1 cellular context compared by ENCODE assay signal in the genomic region with DNA sequence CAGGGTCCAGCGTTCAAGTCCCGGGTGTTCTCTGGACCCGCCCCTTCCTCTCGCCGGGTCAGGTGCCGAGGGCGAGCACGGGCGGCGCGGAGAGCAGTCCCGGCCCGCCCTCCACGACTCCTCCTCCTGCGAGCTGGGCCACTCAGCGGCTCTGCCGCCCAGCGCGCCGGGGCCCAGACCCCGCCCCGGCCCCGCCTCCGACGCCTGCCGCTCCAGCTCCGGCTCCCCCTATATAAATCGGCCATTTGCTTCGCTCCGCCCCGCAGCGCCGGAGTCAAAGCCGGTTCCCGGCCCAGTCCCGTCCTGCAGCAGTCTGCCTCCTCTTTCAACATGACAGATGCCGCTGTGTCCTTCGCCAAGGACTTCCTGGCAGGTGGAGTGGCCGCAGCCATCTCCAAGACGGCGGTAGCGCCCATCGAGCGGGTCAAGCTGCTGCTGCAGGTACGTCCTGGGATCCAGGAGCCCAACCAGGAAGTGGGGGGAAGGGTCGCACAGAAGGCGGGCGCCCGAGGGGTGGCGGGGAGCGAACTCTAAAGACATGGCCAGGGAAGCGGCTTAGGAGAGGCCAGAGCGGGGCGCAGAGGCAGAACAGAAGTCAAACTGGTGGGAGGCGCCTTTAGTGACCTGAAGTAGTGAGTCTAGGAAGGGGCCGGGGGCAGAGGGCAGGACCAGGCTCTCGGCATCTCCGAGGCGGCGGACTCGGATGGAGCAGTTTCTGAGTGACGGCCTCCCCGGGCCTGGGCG.
TF ChIP-seq lines count a peak whose summit lies in the region.

A gene (plus strand): TSS at position 259 of the 744 bp plus-strand sequence. CDS start 72 bp downstream, at position 331.

TF ChIP-seq in Ishikawa, 13 proteins besides CTCF, POLR2A, EP300 and RAD21 (continued from another document):
- TF ChIP-seq, protein P1, sequence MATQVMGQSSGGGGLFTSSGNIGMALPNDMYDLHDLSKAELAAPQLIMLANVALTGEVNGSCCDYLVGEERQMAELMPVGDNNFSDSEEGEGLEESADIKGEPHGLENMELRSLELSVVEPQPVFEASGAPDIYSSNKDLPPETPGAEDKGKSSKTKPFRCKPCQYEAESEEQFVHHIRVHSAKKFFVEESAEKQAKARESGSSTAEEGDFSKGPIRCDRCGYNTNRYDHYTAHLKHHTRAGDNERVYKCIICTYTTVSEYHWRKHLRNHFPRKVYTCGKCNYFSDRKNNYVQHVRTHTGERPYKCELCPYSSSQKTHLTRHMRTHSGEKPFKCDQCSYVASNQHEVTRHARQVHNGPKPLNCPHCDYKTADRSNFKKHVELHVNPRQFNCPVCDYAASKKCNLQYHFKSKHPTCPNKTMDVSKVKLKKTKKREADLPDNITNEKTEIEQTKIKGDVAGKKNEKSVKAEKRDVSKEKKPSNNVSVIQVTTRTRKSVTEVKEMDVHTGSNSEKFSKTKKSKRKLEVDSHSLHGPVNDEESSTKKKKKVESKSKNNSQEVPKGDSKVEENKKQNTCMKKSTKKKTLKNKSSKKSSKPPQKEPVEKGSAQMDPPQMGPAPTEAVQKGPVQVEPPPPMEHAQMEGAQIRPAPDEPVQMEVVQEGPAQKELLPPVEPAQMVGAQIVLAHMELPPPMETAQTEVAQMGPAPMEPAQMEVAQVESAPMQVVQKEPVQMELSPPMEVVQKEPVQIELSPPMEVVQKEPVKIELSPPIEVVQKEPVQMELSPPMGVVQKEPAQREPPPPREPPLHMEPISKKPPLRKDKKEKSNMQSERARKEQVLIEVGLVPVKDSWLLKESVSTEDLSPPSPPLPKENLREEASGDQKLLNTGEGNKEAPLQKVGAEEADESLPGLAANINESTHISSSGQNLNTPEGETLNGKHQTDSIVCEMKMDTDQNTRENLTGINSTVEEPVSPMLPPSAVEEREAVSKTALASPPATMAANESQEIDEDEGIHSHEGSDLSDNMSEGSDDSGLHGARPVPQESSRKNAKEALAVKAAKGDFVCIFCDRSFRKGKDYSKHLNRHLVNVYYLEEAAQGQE (IDR thresholded peaks at IDR 0.05; ENCODE audit: low read depth) = no peak
- peak; percentile 73 for TF ChIP-seq YY1 (IDR thresholded peaks at IDR 0.05; ENCODE audit: low read depth)
TF ChIP-seq in Ishikawa: peak in this region for 4.
